39 cellular contexts compared by ENCODE assay signal in the genomic region with DNA sequence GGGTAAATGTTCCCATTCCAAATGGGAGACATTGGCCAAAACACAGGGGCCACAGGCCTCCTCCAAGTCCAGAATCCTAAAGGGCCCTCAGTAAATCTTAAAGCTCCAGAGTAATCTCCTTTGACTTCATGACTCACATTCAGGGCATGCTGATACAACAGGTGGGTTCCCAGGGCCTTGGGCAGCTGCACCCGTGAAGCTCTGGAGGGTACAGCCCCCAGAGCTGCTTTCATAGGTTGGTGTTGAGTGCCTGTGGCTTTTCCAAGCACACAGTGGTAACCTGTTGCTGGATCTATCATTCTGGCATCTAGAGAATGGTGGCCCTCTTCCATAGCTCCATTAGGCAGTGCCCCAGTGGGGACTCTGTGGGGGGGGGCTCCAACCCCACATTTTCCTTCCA. TPM values are rescaled to one million over a fixed set of nuclear protein-coding genes. Genes with fewer than 3 reads are reported as not detected.
"Had no signal": no experiment of that assay in that cellular context is flagged by ENCODE, and none has a peak within 500 bp of the region (broad histone marks: within the 10 kb centered on the region; RNA-seq: fewer than 3 reads in every experiment).

No MANE protein-coding gene starts in this region.

- H3K27ac ChIP-seq: KMS-11 had no signal

- DNase-seq: Karpas-422, Kasumi-1, MG63, MM.1S, MV-4-11, NCI-H1048, NCI-H1092, NCI-H1092 treated with DMSO at 0.1 percent for 48 hours, NCI-H1105, NCI-H1105 treated with DMSO at 0.1 percent for 48 hours, NCI-H1417, NCI-H1417 treated with DMSO at 0.1 percent for 48 hours, NCI-H1436, NCI-H1436 treated with DMSO at 0.1 percent for 48 hours, NCI-H146, NCI-H1694, NCI-H1694 treated with DMSO at 0.1 percent for 48 hours, NCI-H187, NCI-H187 treated with DMSO at 0.1 percent for 48 hours, NCI-H1930, NCI-H2029, NCI-H2029 treated with DMSO at 0.1 percent for 48 hours, NCI-H2081, NCI-H2081 treated with DMSO at 0.1 percent for 48 hours, NCI-H2107, NCI-H2171, NCI-H2171 treated with DMSO at 0.1 percent for 48 hours, NCI-H2227 treated with DMSO at 0.1 percent for 48 hours, NCI-H226, NCI-H345, NCI-H446, NCI-H446 treated with DMSO at 0.1 percent for 48 hours, NCI-H510A, NCI-H510A treated with DMSO at 0.1 percent for 48 hours had no signal

- H3K36me3 ChIP-seq: MG63 had no signal

- H3K4me2 ChIP-seq: KMS-11 had no signal

- H3K9me3 ChIP-seq: MG63 had no signal

- H3K4me3 ChIP-seq: MG63 had no signal

- H3K27me3 ChIP-seq: MG63 had no signal

- H3K9ac ChIP-seq: KMS-11 had no signal

RNA-seq across cellular contexts. Expression of gene NELL1, which starts 54.0 kb away (rescaled TPM):
- total RNA-seq: LHCN-M2, M059J, MCF 10A, NCI-H460 had no signal
